In genomic region chr1:150537732-150538684, GRCh38 we compare ENCODE assay signal across 13 cellular contexts. TPM values are rescaled to one million over a fixed set of nuclear protein-coding genes. Genes with fewer than 3 reads are reported as not detected.
DNase-seq lines count a peak whose midpoint lies in the region; ATAC-seq and TF ChIP-seq lines count a peak whose summit lies in the region.
"Had no signal": no experiment of that assay in that cellular context is flagged by ENCODE, and none has a peak within 500 bp of the region (broad histone marks: within the 10 kb centered on the region; RNA-seq: fewer than 3 reads in every experiment).

No MANE protein-coding gene starts in this region.

- no peak overlapping the region for H2AFZ ChIP-seq in OCI-LY3 (ENCODE audit: low read depth, low read length)

- no peaks in the 10 kb centered on the region for H3K27me3 Mint-ChIP-seq in neural crest cell (ENCODE audit: low read depth)
- H3K27me3 Mint-ChIP-seq in immature natural killer cell (ENCODE audit: low read depth in 3 of 3): peaks cover 1 to 4% (median 3%) of the 10 kb centered on the region in 3 donors

- H3K9me3 Mint-ChIP-seq in neural crest cell: no peaks in the 10 kb centered on the region
- H3K9me3 Mint-ChIP-seq in immature natural killer cell: no peaks in the 10 kb centered on the region
- H3K9me3 Mint-ChIP-seq: activated T-cell treated with anti-CD3 and anti-CD28 coated beads, Interleukin-2, amount 50 U/mL, for 72 hours had no signal

- no peak overlapping the region for H3K9ac ChIP-seq in OCI-LY3 (ENCODE audit: low read length)

- no peaks in the 10 kb centered on the region for H3K79me2 ChIP-seq in OCI-LY3 (ENCODE audit: low read length)

- H3K27me3 ChIP-seq in OCI-LY3 (ENCODE audit: low read depth, low read length) (no peaks in the 10 kb centered on the region), esophagus squamous epithelium (no peaks in the 10 kb centered on the region)
- H3K27me3 ChIP-seq: gastrocnemius medialis, right lobe of liver had no signal

- peak; percentile 15 for TF ChIP-seq CTCF in OCI-LY3 (IDR thresholded peaks at IDR 0.05; ENCODE audit: low read depth, low read length)
- peak in 1 of 6 experiments; percentile 2 for TF ChIP-seq CTCF in esophagus squamous epithelium (IDR thresholded peaks at IDR 0.05)
- peak; percentile 14 for TF ChIP-seq CTCF in neural crest cell (conservative IDR thresholded peaks at IDR 0.05)

- H3K36me3 ChIP-seq in OCI-LY3 (replicated peaks; ENCODE audit: low read depth, low read length): no peaks in the 10 kb centered on the region
- no peaks in the 10 kb centered on the region for H3K36me3 ChIP-seq in esophagus squamous epithelium
- H3K36me3 ChIP-seq: gastrocnemius medialis, right lobe of liver had no signal

- WGBS in esophagus squamous epithelium, 2 donors: 46 to 76% methylated on average over 12 to 14 of the region's 17 CpGs

- intact Hi-C loops in esophagus squamous epithelium (cut with DNase I): loop anchor here (10.0 kb wide), 1 partner anchor 73 kb away; no protein-coding TSS in a partner anchor

- H4K20me1 ChIP-seq in OCI-LY3 (ENCODE audit: insufficient read depth, low read length): no peaks in the 10 kb centered on the region

- H3K4me1 Mint-ChIP-seq in neural crest cell: peaks cover 12% of the 10 kb centered on the region
- H3K4me1 Mint-ChIP-seq in immature natural killer cell: no peaks in the 10 kb centered on the region

- H3K4me2 ChIP-seq in OCI-LY3 (ENCODE audit: low read length): no peak overlapping the region

- H3K27ac ChIP-seq in OCI-LY3 (ENCODE audit: low read length) (no peak overlapping the region), esophagus squamous epithelium (peak overlapping the region; percentile 68 to 90 (median 80))
- H3K27ac ChIP-seq: gastrocnemius medialis, right lobe of liver had no signal

- H3K36me3 Mint-ChIP-seq in neural crest cell (ENCODE audit: low read depth): no peaks in the 10 kb centered on the region
- H3K36me3 Mint-ChIP-seq in immature natural killer cell: peaks cover 0 to 3% (median 0%) of the 10 kb centered on the region in 3 donors

- H3K9me3 ChIP-seq in OCI-LY3 (ENCODE audit: insufficient read depth, low read length) (no peaks in the 10 kb centered on the region), esophagus squamous epithelium (no peaks in the 10 kb centered on the region)
- H3K9me3 ChIP-seq: gastrocnemius medialis, right lobe of liver had no signal

- no peak overlapping the region for H3K4me3 Mint-ChIP-seq in neural crest cell
- no peak overlapping the region for H3K4me3 Mint-ChIP-seq in immature natural killer cell
- H3K4me3 Mint-ChIP-seq: activated T-cell treated with anti-CD3 and anti-CD28 coated beads, Interleukin-2, amount 50 U/mL, for 72 hours had no signal

- no peak for TF ChIP-seq POLR2A in esophagus squamous epithelium (IDR thresholded peaks at IDR 0.05)

- DNase-seq in AG20443 (ENCODE audit: low spot score): peak; percentile 88
- DNase-seq in esophagus squamous epithelium (lab: John Stamatoyannopoulos, UW): no peak
- no peak for DNase-seq in neural crest cell (ENCODE audit: low read depth, low spot score)
- no peak for DNase-seq in immature natural killer cell
- DNase-seq in NCI-H82 (lab: John Stamatoyannopoulos, UW): no peak
- no peak for DNase-seq in NCI-H2081 (lab: John Stamatoyannopoulos, UW)
- DNase-seq: activated T-cell treated with anti-CD3 and anti-CD28 coated beads, Interleukin-2, amount 50 U/mL, for 72 hours; DMS153; gastrocnemius medialis had no signal

- H3K4me3 ChIP-seq in OCI-LY3 (ENCODE audit: low read length): no peak overlapping the region
- no peak overlapping the region for H3K4me3 ChIP-seq in esophagus squamous epithelium
- H3K4me3 ChIP-seq: gastrocnemius medialis, right lobe of liver had no signal

- H3K4me1 ChIP-seq in OCI-LY3 (ENCODE audit: low read length) (no peaks in the 10 kb centered on the region), esophagus squamous epithelium (peaks cover 18 to 51% (median 28%) of the 10 kb centered on the region in 3 donors)

- ATAC-seq in HG03520 (IDR thresholded peaks at IDR 0.05; ENCODE audit: unreplicated experiment): no peak
- ATAC-seq: activated T-cell treated with anti-CD3 and anti-CD28 coated beads, Interleukin-2, amount 50 U/mL, for 72 hours; gastrocnemius medialis had no signal

- no peak overlapping the region for H3K27ac Mint-ChIP-seq in neural crest cell (ENCODE audit: unreplicated experiment)
- peak overlapping the region in 1 of 6 donors; percentile 35 for H3K27ac Mint-ChIP-seq in immature natural killer cell
- H3K27ac Mint-ChIP-seq: activated T-cell treated with anti-CD3 and anti-CD28 coated beads, Interleukin-2, amount 50 U/mL, for 72 hours had no signal

RNA-seq across cellular contexts. Expression of gene ADAMTSL4, which starts 11.2 kb away (rescaled TPM):
- total RNA-seq in esophagus squamous epithelium (10 to 100 TPM; 30.6 to 76.8 (median 43.3) TPM), neural crest cell (0.32 and 0.44 TPM in 2 replicates)
- polyA plus RNA-seq in immature natural killer cell: not detected

RNA-seq across cellular contexts. Expression of gene FALEC, which starts 22.5 kb away (rescaled TPM):
- total RNA-seq in esophagus squamous epithelium (1 to 10 TPM in 1 of 4 donors, not detected in 3; 3.6 TPM), neural crest cell (1.2 and 1.3 TPM in 2 replicates)
- polyA plus RNA-seq in immature natural killer cell: not detected
- total RNA-seq: gastrocnemius medialis, right lobe of liver, temporal lobe had no signal

RNA-seq across cellular contexts. Expression of gene ECM1, which starts 30.1 kb away (rescaled TPM):
- 1,000 to 10,000 TPM in 1 of 4 donors, 100 to 1,000 TPM in 3; 311 to 1,013 (median 406) TPM for total RNA-seq in esophagus squamous epithelium
- 5.3 and 5.5 TPM in 2 replicates for total RNA-seq in neural crest cell
- polyA plus RNA-seq in immature natural killer cell: not detected

RNA-seq across cellular contexts. Expression of gene MCL1, which starts 41.4 kb away (rescaled TPM):
- 100 to 1,000 TPM; 167 to 256 (median 216) TPM for total RNA-seq in esophagus squamous epithelium
- 179 and 186 TPM in 2 replicates for total RNA-seq in neural crest cell
- 100 to 1,000 TPM in 1 of 3 donors, 10 to 100 TPM in 2; 44.2 to 113 (median 73.0) TPM for polyA plus RNA-seq in immature natural killer cell

RNA-seq across cellular contexts. Expression of gene TARS2, which starts 50.8 kb away (rescaled TPM):
- total RNA-seq in esophagus squamous epithelium (10 to 100 TPM; 10.5 to 16.5 (median 13.7) TPM), neural crest cell (30.0 and 31.1 TPM in 2 replicates)
- polyA plus RNA-seq in immature natural killer cell: 10 to 100 TPM; 29.6 to 40.8 (median 31.9) TPM

Comparison
In these comparisons a context has a peak if more than half of its experiments do, and no peak if none do; other contexts are left out.
1. RNA of gene ADAMTSL4, which starts 11.2 kb away (total RNA-seq): 30.6 to 76.8 TPM in esophagus squamous epithelium; 0.32 to 0.44 TPM in neural crest cell; every median in the first group is over 10 times any median in the second.
2. RNA of gene ECM1, which starts 30.1 kb away (total RNA-seq): 311 to 1,013 TPM in esophagus squamous epithelium; 5.3 to 5.5 TPM in neural crest cell; every median in the first group is over 10 times any median in the second.